26 cellular contexts compared by ENCODE assay signal in the genomic region with DNA sequence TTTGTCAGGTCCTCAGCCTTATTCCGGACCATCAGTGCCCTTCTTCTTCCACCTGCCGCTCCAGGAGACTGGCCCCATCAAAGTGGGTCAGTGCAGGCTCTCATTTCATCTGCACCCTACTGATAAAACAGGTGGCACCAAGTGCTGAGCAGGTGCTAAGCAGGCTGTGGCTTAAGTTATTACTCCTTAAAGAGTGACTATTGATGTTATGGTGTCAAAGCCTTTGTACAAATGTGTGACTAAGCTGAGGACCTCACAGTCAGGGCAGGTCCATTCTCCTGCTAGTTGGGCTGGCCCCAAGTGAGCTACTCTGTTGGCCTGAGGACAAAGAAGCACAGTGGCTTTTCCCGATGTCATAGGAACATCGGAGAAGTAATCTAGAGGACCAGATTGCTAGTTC. TPM values are rescaled to one million over a fixed set of nuclear protein-coding genes. Genes with fewer than 3 reads are reported as not detected.
DNase-seq lines count a peak whose midpoint lies in the region; ATAC-seq and TF ChIP-seq lines count a peak whose summit lies in the region.
"Had no signal": no experiment of that assay in that cellular context is flagged by ENCODE, and none has a peak within 500 bp of the region (broad histone marks: within the 10 kb centered on the region; RNA-seq: fewer than 3 reads in every experiment).

No MANE protein-coding gene starts in this region.

- H4K20me1 ChIP-seq in BLaER1, result no peaks in the 10 kb centered on the region
- no peaks in the 10 kb centered on the region for H4K20me1 ChIP-seq in DOHH2 (ENCODE audit: control insufficient read depth, insufficient read depth, low read depth, low read length)

- ATAC-seq in HG02938 (IDR thresholded peaks at IDR 0.05; ENCODE audit: unreplicated experiment), result no peak
- ATAC-seq: stimulated activated naive CD8-positive, alpha-beta T cell treated with anti-CD3 and anti-CD28 coated beads, Interleukin-15, Interleukin-2, amounts not matched to agents 100 U/mL and 50 U/mL, for 24 hours had no signal

- H3K9ac ChIP-seq in BLaER1 (peak overlapping the region; percentile 89), endodermal cell (ENCODE audit: extremely low read depth, low read length, poor library complexity, severe bottlenecking) (no peak overlapping the region)

- no peak for TF ChIP-seq CTCF in DOHH2 (IDR thresholded peaks at IDR 0.05; ENCODE audit: low read depth, low read length, poor library complexity, severe bottlenecking)
- TF ChIP-seq CTCF in chondrocyte (IDR thresholded peaks at IDR 0.05), result no peak
- no peak for TF ChIP-seq CTCF in osteocyte (IDR thresholded peaks at IDR 0.05)
- TF ChIP-seq CTCF in endodermal cell (conservative IDR thresholded peaks at IDR 0.05), result no peak
- TF ChIP-seq CTCF in suprapubic skin (IDR thresholded peaks at IDR 0.05), result no peak

- DNase-seq in chondrocyte (ENCODE audit: low spot score) (no peak), osteocyte (ENCODE audit: extremely low spot score, unreplicated experiment) (no peak), NCI-H2081 (lab: John Stamatoyannopoulos, UW) (no peak), endodermal cell (no peak), suprapubic skin (ENCODE audit: low spot score in 2 of 2) (no peak)
- DNase-seq: activated CD4-positive, alpha-beta T cell treated with anti-CD3 and anti-CD28 coated beads for 48 hours; activated naive CD4-positive, alpha-beta T cell treated with Interleukin-2 at 50 U/mL for 16 hours; activated T-cell treated with anti-CD3 and anti-CD28 coated beads, Interleukin-2, amount 50 U/mL, for 48 hours; amniotic stem cell; CD8-positive, alpha-beta memory T cell; dermis blood vessel endothelial cell; GDM1; GOT3; kidney; mammary epithelial cell; NCI-H1417 treated with DMSO at 0.1 percent for 48 hours; NCI-H524 treated with DMSO at 0.1 percent for 48 hours; nucleus accumbens; RPMI8226; stimulated activated naive CD8-positive, alpha-beta T cell treated with anti-CD3 and anti-CD28 coated beads, Interleukin-15, Interleukin-2, amounts not matched to agents 100 U/mL and 50 U/mL, for 24 hours; T-helper 2 cell had no signal

- H3K9me3 Mint-ChIP-seq in chondrocyte (ENCODE audit: low read depth) (no peaks in the 10 kb centered on the region), osteocyte (ENCODE audit: unreplicated experiment) (no peaks in the 10 kb centered on the region), endodermal cell (no peaks in the 10 kb centered on the region)
- H3K9me3 Mint-ChIP-seq: CD8-positive, alpha-beta memory T cell had no signal

- TF ChIP-seq EP300 in suprapubic skin (IDR thresholded peaks at IDR 0.05), result no peak

- H3K4me3 Mint-ChIP-seq in chondrocyte (ENCODE audit: unreplicated experiment), result no peak overlapping the region
- H3K4me3 Mint-ChIP-seq in osteocyte (ENCODE audit: unreplicated experiment), result no peak overlapping the region
- no peak overlapping the region for H3K4me3 Mint-ChIP-seq in endodermal cell
- H3K4me3 Mint-ChIP-seq: CD8-positive, alpha-beta memory T cell had no signal

- peak overlapping the region; percentile 96 for H3K27ac Mint-ChIP-seq in chondrocyte (ENCODE audit: unreplicated experiment)
- peak overlapping the region; percentile 95 for H3K27ac Mint-ChIP-seq in osteocyte (ENCODE audit: unreplicated experiment)
- H3K27ac Mint-ChIP-seq in endodermal cell, result no peak overlapping the region

- H3K4me1 ChIP-seq in BLaER1 (peaks cover 79% of the 10 kb centered on the region), DOHH2 (ENCODE audit: control insufficient read depth, low read length) (peaks cover 50% of the 10 kb centered on the region), endodermal cell (ENCODE audit: control insufficient read depth, insufficient read depth, low read length) (no peaks in the 10 kb centered on the region), suprapubic skin (peaks cover 3% of the 10 kb centered on the region)

- H3K4me2 ChIP-seq in BLaER1 (peak overlapping the region; percentile 95), DOHH2 (ENCODE audit: low read length) (peak overlapping the region; percentile 57)

- 97 to 100% methylated on average over 1 to 4 of the region's 4 CpGs for WGBS in endodermal cell (ENCODE audit: insufficient coverage in 1 of 2, insufficient read length in 1 of 2), 2 experiments
- 90% methylated on average over 4 of the region's 4 CpGs for WGBS in suprapubic skin

- H3K27me3 ChIP-seq in BLaER1 (no peaks in the 10 kb centered on the region), DOHH2 (ENCODE audit: control insufficient read depth, low read length) (no peaks in the 10 kb centered on the region), endodermal cell (ENCODE audit: control insufficient read depth, insufficient read depth, low read length, poor library complexity, severe bottlenecking) (peaks cover 32% of the 10 kb centered on the region), suprapubic skin (no peaks in the 10 kb centered on the region)
- H3K27me3 ChIP-seq: tibial nerve had no signal

- H3K36me3 ChIP-seq in BLaER1, result no peaks in the 10 kb centered on the region
- peaks cover 6% of the 10 kb centered on the region; the same call in 1 of the 2 replicates for H3K36me3 ChIP-seq in DOHH2 (ENCODE audit: control insufficient read depth, low read length)
- H3K36me3 ChIP-seq in endodermal cell (ENCODE audit: control insufficient read depth, insufficient read depth, low read length), result no peaks in the 10 kb centered on the region
- no peaks in the 10 kb centered on the region for H3K36me3 ChIP-seq in suprapubic skin
- H3K36me3 ChIP-seq: tibial nerve had no signal

- H3K9me2 ChIP-seq in DOHH2 (replicated peaks; ENCODE audit: control insufficient read depth, low read length), result no peaks in the 10 kb centered on the region

- H3K36me3 Mint-ChIP-seq in chondrocyte (ENCODE audit: low read depth), result no peaks in the 10 kb centered on the region
- H3K36me3 Mint-ChIP-seq in osteocyte (ENCODE audit: unreplicated experiment), result peaks cover 1% of the 10 kb centered on the region
- no peaks in the 10 kb centered on the region for H3K36me3 Mint-ChIP-seq in endodermal cell (ENCODE audit: low read depth)
- H3K36me3 Mint-ChIP-seq: CD8-positive, alpha-beta memory T cell had no signal

- H3K27me3 Mint-ChIP-seq in chondrocyte (ENCODE audit: low read depth) (no peaks in the 10 kb centered on the region), osteocyte (ENCODE audit: unreplicated experiment) (no peaks in the 10 kb centered on the region), endodermal cell (ENCODE audit: insufficient read depth) (peaks cover 44% of the 10 kb centered on the region)

- H3K4me3 ChIP-seq in BLaER1 (peak overlapping the region; percentile 4; the same call in 1 of the 2 replicates), DOHH2 (ENCODE audit: low read length) (peak overlapping the region; percentile 65), endodermal cell (ENCODE audit: low read length) (no peak overlapping the region), suprapubic skin (no peak overlapping the region)
- H3K4me3 ChIP-seq: SK-N-MC, tibial nerve had no signal

- H3K4me1 Mint-ChIP-seq in chondrocyte (ENCODE audit: low read depth) (peaks cover 78% of the 10 kb centered on the region), osteocyte (ENCODE audit: unreplicated experiment) (peaks cover 49% of the 10 kb centered on the region), endodermal cell (no peaks in the 10 kb centered on the region)
- H3K4me1 Mint-ChIP-seq: CD8-positive, alpha-beta memory T cell had no signal

- TF ChIP-seq POLR2A in suprapubic skin (IDR thresholded peaks at IDR 0.05), result no peak

- peaks cover 21% of the 10 kb centered on the region for H3K9me3 ChIP-seq in BLaER1
- H3K9me3 ChIP-seq in DOHH2 (ENCODE audit: control insufficient read depth, insufficient read depth, low read length), result no peaks in the 10 kb centered on the region
- no peaks in the 10 kb centered on the region for H3K9me3 ChIP-seq in endodermal cell (ENCODE audit: control insufficient read depth, low read length)
- H3K9me3 ChIP-seq in suprapubic skin, result no peaks in the 10 kb centered on the region
- H3K9me3 ChIP-seq: tibial nerve had no signal

- H3K79me2 ChIP-seq in DOHH2 (ENCODE audit: control insufficient read depth, low read length), result no peaks in the 10 kb centered on the region

- H3K27ac ChIP-seq in BLaER1 (peak overlapping the region; percentile 99), DOHH2 (ENCODE audit: low read depth, low read length) (peak overlapping the region; percentile 92), endodermal cell (ENCODE audit: low read depth, low read length) (no peak overlapping the region), suprapubic skin (no peak overlapping the region)
- H3K27ac ChIP-seq: SK-N-MC had no signal

- H3F3A ChIP-seq in DOHH2 (ENCODE audit: control insufficient read depth, insufficient read depth), result peaks cover 25% of the 10 kb centered on the region

RNA-seq across cellular contexts. Expression of gene CALD1, which starts 11.2 kb away (rescaled TPM):
- total RNA-seq in chondrocyte (1,623 to 1,979 TPM (median 1,941 TPM) in 3 replicates), osteocyte (781 and 807 TPM in 2 replicates), endodermal cell (100 to 1,000 TPM; 111 to 132 TPM), suprapubic skin (100 to 1,000 TPM in 1 of 4 donors, 10 to 100 TPM in 3; 53.6 to 116 (median 83.2) TPM)
- polyA plus RNA-seq in endodermal cell (2013, experiment 1 of 2), result 142 TPM
- polyA plus RNA-seq in endodermal cell (2013, experiment 2 of 2), result 153 TPM
- polyA plus RNA-seq: CD8-positive, alpha-beta memory T cell had no signal

Comparison
In these comparisons a context has a peak if more than half of its experiments do, and no peak if none do; other contexts are left out.
1. H3K27ac ChIP-seq: peak in BLaER1 (single experiment) and DOHH2 (single experiment); none in endodermal cell (single experiment) and suprapubic skin (single experiment).
2. H3K4me3 ChIP-seq: peak in BLaER1 (single experiment) and DOHH2 (single experiment); none in endodermal cell (single experiment) and suprapubic skin (single experiment).